Comparison of ENCODE assay signal across 33 cellular contexts in the genomic region with DNA sequence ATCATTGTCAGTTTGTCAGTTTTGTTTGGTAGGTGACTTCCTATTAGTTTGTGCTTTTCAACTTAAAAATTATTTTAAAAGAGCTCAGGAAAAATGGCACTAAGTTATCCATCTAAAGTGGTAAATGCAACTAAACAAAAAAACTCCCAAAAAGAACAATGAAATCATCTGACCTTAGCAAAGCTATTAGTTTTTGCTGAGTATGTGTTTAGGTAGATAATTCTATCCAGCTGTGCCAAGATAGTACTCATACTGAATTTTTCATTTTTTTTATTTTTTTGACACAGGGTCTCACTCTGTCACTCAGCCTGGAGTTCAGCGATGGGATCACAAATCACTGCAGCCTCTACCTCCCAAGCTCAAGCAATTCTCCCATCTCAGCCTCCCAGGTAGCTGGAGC.
"Had no signal": no experiment of that assay in that cellular context is flagged by ENCODE, and none has a peak within 500 bp of the region (broad histone marks: within the 10 kb centered on the region; RNA-seq: fewer than 3 reads in every experiment).

No MANE protein-coding gene starts in this region.

- H3K9me3 ChIP-seq: adrenal gland, ascending aorta, body of pancreas, breast epithelium had no signal

- H3K4me3 ChIP-seq: adrenal gland, ascending aorta, body of pancreas, breast epithelium, cardiac muscle cell had no signal

- H3K27ac ChIP-seq: adrenal gland, ascending aorta, body of pancreas, brain microvascular endothelial cell, breast epithelium, cardiac muscle cell had no signal

- H3K4me1 ChIP-seq: adrenal gland, ascending aorta, body of pancreas, breast epithelium had no signal

- DNase-seq: activated effector memory CD4-positive, alpha-beta T cell treated with anti-CD3 and anti-CD28 coated beads, Interleukin-2, amount 50 U/mL, for 16 hours; activated effector memory CD4-positive, alpha-beta T cell treated with Interleukin-2 at 50 U/mL for 16 hours; activated gamma-delta T cell; activated gamma-delta T cell treated with Interleukin-2 at 50 U/mL for 16 hours; activated naive CD4-positive, alpha-beta T cell; activated naive CD4-positive, alpha-beta T cell treated with anti-CD3 and anti-CD28 coated beads for 36 hours; activated naive CD4-positive, alpha-beta T cell treated with anti-CD3 and anti-CD28 coated beads, Interleukin-2, amount 10 ng/mL, durations not matched to agents 7 days and 5 days; activated naive CD4-positive, alpha-beta T cell treated with anti-CD3 and anti-CD28 coated beads, Interleukin-2, amount 50 U/mL, for 16 hours; activated naive CD4-positive, alpha-beta T cell treated with Interleukin-2 at 50 U/mL for 16 hours; activated naive CD8-positive, alpha-beta T cell treated with anti-CD3 and anti-CD28 coated beads for 36 hours; activated naive CD8-positive, alpha-beta T cell treated with anti-CD3 and anti-CD28 coated beads, Interleukin-2, amount 10 ng/mL, durations not matched to agents 7 days and 5 days; activated naive CD8-positive, alpha-beta T cell treated with anti-CD3 and anti-CD28 coated beads, Interleukin-2, amount 50 U/mL, for 24 hours; activated T-cell treated with anti-CD3 and anti-CD28 coated beads, Interleukin-2, amount 50 U/mL, for 24 hours; activated T-cell treated with anti-CD3 and anti-CD28 coated beads, Interleukin-2, amount 50 U/mL, for 4 hours; activated T-cell treated with anti-CD3 and anti-CD28 coated beads, Interleukin-2, amount 50 U/mL, for 48 hours; activated T-cell treated with anti-CD3 and anti-CD28 coated beads, Interleukin-2, amount 50 U/mL, for 72 hours; adrenal gland; amniotic stem cell; amygdala; anterior cingulate cortex; aorta; body of pancreas; brain microvascular endothelial cell; caudate nucleus; central memory CD4-positive, alpha-beta T cell; cerebellar nuclear complex had no signal

- H3K27me3 ChIP-seq: adrenal gland, ascending aorta, body of pancreas, brain microvascular endothelial cell, breast epithelium, cardiac muscle cell had no signal

- ATAC-seq: activated naive CD4-positive, alpha-beta T cell treated with anti-CD3 and anti-CD28 coated beads, Interleukin-2, amount 50 U/mL, for 72 hours; activated naive CD8-positive, alpha-beta T cell treated with anti-CD3 and anti-CD28 coated beads, Interleukin-2, amount 50 U/mL, for 24 hours; activated T-cell treated with anti-CD3 and anti-CD28 coated beads, Interleukin-2, amount 50 U/mL, for 4 hours; activated T-cell treated with anti-CD3 and anti-CD28 coated beads, Interleukin-2, amount 50 U/mL, for 72 hours; activated T-helper 17 cell treated with anti-CD3 and anti-CD28 coated beads, Interleukin-2, amount 50 U/mL, for 72 hours; body of pancreas had no signal

- FAIRE-seq: astrocyte, bronchial epithelial cell had no signal

- H3K36me3 ChIP-seq: adrenal gland, ascending aorta, brain microvascular endothelial cell, breast epithelium, cardiac muscle cell had no signal
